In the genomic region with DNA sequence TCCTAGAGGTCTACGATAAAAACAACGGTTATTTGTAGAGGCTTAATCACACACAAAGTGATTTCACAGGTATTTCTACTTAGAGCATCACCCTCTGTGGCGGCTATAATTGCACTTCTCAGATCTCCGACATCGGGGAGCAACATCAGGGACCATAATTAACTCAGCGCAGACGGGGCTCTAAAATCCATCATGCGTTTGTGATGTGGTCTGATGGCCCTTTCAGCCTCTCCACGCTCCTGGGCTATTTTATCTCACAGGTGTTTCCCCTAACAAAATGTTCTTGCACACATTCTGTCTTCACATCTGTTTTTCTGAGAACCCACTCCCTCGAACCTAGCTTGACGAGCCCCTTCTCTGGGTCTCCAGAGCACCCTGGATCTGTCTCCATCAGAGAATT, we compare ENCODE assay signal across 1 cellular context.
TF ChIP-seq lines count a peak whose summit lies in the region.

No MANE protein-coding gene starts in this region.

TF ChIP-seq in H1, 55 proteins besides CTCF, POLR2A, EP300 and RAD21 (continued from another document):
- TF ChIP-seq TCF12 (IDR thresholded peaks at IDR 0.05; ENCODE audit: low read depth, low read length) = no peak
- TF ChIP-seq, protein P1, sequence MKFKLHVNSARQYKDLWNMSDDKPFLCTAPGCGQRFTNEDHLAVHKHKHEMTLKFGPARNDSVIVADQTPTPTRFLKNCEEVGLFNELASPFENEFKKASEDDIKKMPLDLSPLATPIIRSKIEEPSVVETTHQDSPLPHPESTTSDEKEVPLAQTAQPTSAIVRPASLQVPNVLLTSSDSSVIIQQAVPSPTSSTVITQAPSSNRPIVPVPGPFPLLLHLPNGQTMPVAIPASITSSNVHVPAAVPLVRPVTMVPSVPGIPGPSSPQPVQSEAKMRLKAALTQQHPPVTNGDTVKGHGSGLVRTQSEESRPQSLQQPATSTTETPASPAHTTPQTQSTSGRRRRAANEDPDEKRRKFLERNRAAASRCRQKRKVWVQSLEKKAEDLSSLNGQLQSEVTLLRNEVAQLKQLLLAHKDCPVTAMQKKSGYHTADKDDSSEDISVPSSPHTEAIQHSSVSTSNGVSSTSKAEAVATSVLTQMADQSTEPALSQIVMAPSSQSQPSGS (IDR thresholded peaks at IDR 0.05; ENCODE audit: low read length) = no peak
- no peak for TF ChIP-seq TAF1 (IDR thresholded peaks at IDR 0.05; ENCODE audit: low read depth, low read length)
- TF ChIP-seq SIX5 (IDR thresholded peaks at IDR 0.05; ENCODE audit: low read depth, low read length) = no peak
- TF ChIP-seq JUND (IDR thresholded peaks at IDR 0.05; ENCODE audit: low read length) = no peak
- no peak for TF ChIP-seq EZH2 (IDR thresholded peaks at IDR 0.05; ENCODE audit: low read depth, low read length, severe bottlenecking)
- TF ChIP-seq, protein P2, sequence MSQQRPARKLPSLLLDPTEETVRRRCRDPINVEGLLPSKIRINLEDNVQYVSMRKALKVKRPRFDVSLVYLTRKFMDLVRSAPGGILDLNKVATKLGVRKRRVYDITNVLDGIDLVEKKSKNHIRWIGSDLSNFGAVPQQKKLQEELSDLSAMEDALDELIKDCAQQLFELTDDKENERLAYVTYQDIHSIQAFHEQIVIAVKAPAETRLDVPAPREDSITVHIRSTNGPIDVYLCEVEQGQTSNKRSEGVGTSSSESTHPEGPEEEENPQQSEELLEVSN (IDR thresholded peaks at IDR 0.05) = no peak
- no peak for TF ChIP-seq NRF1 (IDR thresholded peaks at IDR 0.05; ENCODE audit: low read depth, low read length)
- no peak for TF ChIP-seq POU5F1 (IDR thresholded peaks at IDR 0.05; ENCODE audit: low read depth, low read length)
- TF ChIP-seq TAF7 (optimal IDR thresholded peaks at IDR 0.05; ENCODE audit: borderline replicate concordance, low read depth, low read length) = no peak
- no peak for TF ChIP-seq TEAD4 (IDR thresholded peaks at IDR 0.05; ENCODE audit: low read depth, low read length)
- TF ChIP-seq JUN (IDR thresholded peaks at IDR 0.05; ENCODE audit: low read depth, low read length) = no peak
- no peak for TF ChIP-seq HDAC6 (IDR thresholded peaks at IDR 0.05; ENCODE audit: low read depth, low read length)
- TF ChIP-seq RXRA (IDR thresholded peaks at IDR 0.05; ENCODE audit: insufficient read depth, low read depth, low read length) = no peak
